Comparison of ENCODE assay signal across 8 cellular contexts in the genomic region with DNA sequence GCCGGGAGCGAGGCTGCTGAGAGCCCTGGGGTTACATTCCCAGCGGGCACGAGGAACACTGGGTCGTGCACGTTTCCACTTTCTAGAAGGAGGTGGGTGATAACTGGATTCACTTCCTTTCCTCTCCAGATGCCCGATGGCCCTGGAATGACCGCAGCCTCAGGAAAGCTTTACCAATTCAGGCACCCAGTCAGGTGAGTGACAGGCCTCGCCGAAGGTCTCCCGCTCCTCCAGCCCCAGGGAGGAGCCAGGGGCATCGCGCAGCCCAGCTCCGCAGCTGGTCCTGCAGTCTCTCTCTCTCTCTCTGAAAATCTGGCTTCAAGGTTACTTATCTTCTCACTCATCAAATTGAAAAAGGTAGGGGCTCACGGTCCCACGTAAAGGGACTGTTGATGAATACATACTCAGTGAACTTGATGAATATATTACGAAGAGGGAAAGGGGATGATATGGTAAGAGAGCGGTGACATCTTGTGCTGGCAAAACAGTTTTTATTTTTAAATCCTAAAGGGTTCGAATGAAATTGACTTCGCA. TPM values are rescaled to one million over a fixed set of nuclear protein-coding genes. Genes with fewer than 3 reads are reported as not detected.
DNase-seq lines count a peak whose midpoint lies in the region; ATAC-seq and TF ChIP-seq lines count a peak whose summit lies in the region.
"Had no signal": no experiment of that assay in that cellular context is flagged by ENCODE, and none has a peak within 500 bp of the region (broad histone marks: within the 10 kb centered on the region; RNA-seq: fewer than 3 reads in every experiment).

No MANE protein-coding gene starts in this region.

- peaks cover 52% of the 10 kb centered on the region for H3K27me3 Mint-ChIP-seq in endodermal cell (ENCODE audit: insufficient read depth)

- peaks cover 4% of the 10 kb centered on the region for H3K4me1 Mint-ChIP-seq in endodermal cell

- H3K27me3 ChIP-seq in endodermal cell (ENCODE audit: control insufficient read depth, insufficient read depth, low read length, poor library complexity, severe bottlenecking): peaks cover 70% of the 10 kb centered on the region

- peak overlapping the region; percentile 66 for H3K4me3 Mint-ChIP-seq in endodermal cell

- WGBS in endodermal cell (ENCODE audit: insufficient coverage in 1 of 2, insufficient read length in 1 of 2), 2 experiments: 12 to 28% methylated on average over 11 to 20 of the region's 20 CpGs

- no peaks in the 10 kb centered on the region for H3K4me1 ChIP-seq in endodermal cell (ENCODE audit: control insufficient read depth, insufficient read depth, low read length)

- H3K9ac ChIP-seq in endodermal cell (ENCODE audit: extremely low read depth, low read length, poor library complexity, severe bottlenecking): no peak overlapping the region

- no peaks in the 10 kb centered on the region for H3K36me3 ChIP-seq in endodermal cell (ENCODE audit: control insufficient read depth, insufficient read depth, low read length)

- H3K36me3 Mint-ChIP-seq in endodermal cell (ENCODE audit: low read depth): no peaks in the 10 kb centered on the region

- no peaks in the 10 kb centered on the region for H3K9me3 Mint-ChIP-seq in endodermal cell

- no peak for TF ChIP-seq CTCF in endodermal cell (conservative IDR thresholded peaks at IDR 0.05)
- TF ChIP-seq CTCF in retinal pigment epithelial cell (conservative IDR thresholded peaks at IDR 0.05; ENCODE audit: low read depth, low read length): no peak

- ATAC-seq in GM21360 (IDR thresholded peaks at IDR 0.05; ENCODE audit: unreplicated experiment) (peak; percentile 10), HG03045 (IDR thresholded peaks at IDR 0.05; ENCODE audit: unreplicated experiment) (no peak), HG02763 (IDR thresholded peaks at IDR 0.05; ENCODE audit: unreplicated experiment) (no peak)

- H3K27ac Mint-ChIP-seq in endodermal cell: no peak overlapping the region

- peak overlapping the region; percentile 82 for H3K4me3 ChIP-seq in endodermal cell (ENCODE audit: low read length)
- peak overlapping the region; percentile 59 for H3K4me3 ChIP-seq in retinal pigment epithelial cell (ENCODE audit: low read length)

- H3K27ac ChIP-seq in endodermal cell (ENCODE audit: low read depth, low read length): no peak overlapping the region

- H3K9me3 ChIP-seq in endodermal cell (ENCODE audit: control insufficient read depth, low read length): no peaks in the 10 kb centered on the region

- DNase-seq in NCI-H2196 treated with DMSO at 0.1 percent for 48 hours (lab: John Stamatoyannopoulos, UW; ENCODE audit: unreplicated experiment) (peak; percentile 14), endodermal cell (peak; percentile 82), retinal pigment epithelial cell (ENCODE audit: low read depth) (no peak)
- DNase-seq in activated CD4-positive, alpha-beta T cell treated with anti-CD3 and anti-CD28 coated beads, Interleukin-2, amount 50 U/mL, for 48 hours: no peak

RNA-seq across cellular contexts. Expression of a gene that starts 0.9 kb away (rescaled TPM):
- total RNA-seq in endodermal cell: 1 to 10 TPM in 1 of 2 donors, under 1 TPM in 1; 0.07 to 1.2 TPM
- not detected for polyA plus RNA-seq in endodermal cell (2013, experiment 1 of 2)
- not detected for polyA plus RNA-seq in endodermal cell (2013, experiment 2 of 2)
- total RNA-seq: lung had no signal

RNA-seq across cellular contexts. Expression of a gene that starts 5.5 kb away (rescaled TPM):
- 10 to 100 TPM; 13.7 to 18.9 TPM for total RNA-seq in endodermal cell
- 12.7 TPM for polyA plus RNA-seq in endodermal cell (2013, experiment 1 of 2)
- polyA plus RNA-seq in endodermal cell (2013, experiment 2 of 2): 12.8 TPM

Comparison
In these comparisons a context has a peak if more than half of its experiments do, and no peak if none do; other contexts are left out.
1. DNase-seq: peak in NCI-H2196 treated with DMSO at 0.1 percent for 48 hours (single experiment) and endodermal cell (single experiment); none in retinal pigment epithelial cell (single experiment) and activated CD4-positive, alpha-beta T cell treated with anti-CD3 and anti-CD28 coated beads, Interleukin-2, amount 50 U/mL, for 48 hours (0 of 2).